In the genomic region with DNA sequence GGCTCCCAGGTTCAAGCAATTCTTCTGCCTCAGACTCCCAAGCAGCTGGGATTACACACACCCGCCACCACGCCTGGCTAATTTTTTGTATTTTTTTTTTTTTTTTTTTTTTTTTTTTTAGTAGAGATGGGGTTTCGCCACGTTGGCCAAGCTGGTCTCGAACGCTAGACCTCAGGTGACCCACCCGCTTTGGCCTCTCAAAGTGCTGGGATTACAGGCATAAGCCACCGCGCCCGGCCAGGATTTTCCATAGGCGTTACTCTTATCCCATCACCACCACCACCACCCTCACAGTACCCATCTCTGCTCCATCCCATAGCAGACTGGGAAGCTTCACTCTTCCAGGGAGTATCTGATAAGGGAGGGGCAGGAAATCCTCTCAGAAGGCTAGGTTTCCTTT, we compare ENCODE assay signal across 12 cellular contexts. TPM values are rescaled to one million over a fixed set of nuclear protein-coding genes. Genes with fewer than 3 reads are reported as not detected.
A peak's percentile ranks its signal among the peaks of the same experiment; 100 is the strongest.
DNase-seq lines count a peak whose midpoint lies in the region; ATAC-seq and TF ChIP-seq lines count a peak whose summit lies in the region.
"Not testable (repeated sequence)": the region's sequence is repeated elsewhere in the genome, so short reads cannot be mapped to it uniquely, and the experiment has no call there.
"Had no signal": no experiment of that assay in that cellular context is flagged by ENCODE, and none has a peak within 500 bp of the region (broad histone marks: within the 10 kb centered on the region; RNA-seq: fewer than 3 reads in every experiment).

No MANE protein-coding gene starts in this region.

- not testable (repeated sequence) for ATAC-seq in lower lobe of right lung

- H3K4me1 ChIP-seq in lower lobe of right lung: peaks cover 18% of the 10 kb centered on the region
- peaks cover 0 to 22% (median 21%) of the 10 kb centered on the region in 4 donors for H3K4me1 ChIP-seq in sigmoid colon
- peaks cover 24% of the 10 kb centered on the region for H3K4me1 ChIP-seq in suprapubic skin

- H3K9me3 Mint-ChIP-seq in chondrocyte (ENCODE audit: low read depth): not testable (repeated sequence)

- not testable (repeated sequence) for TF ChIP-seq EP300 in sigmoid colon (IDR thresholded peaks at IDR 0.05); suprapubic skin (IDR thresholded peaks at IDR 0.05)

- not testable (repeated sequence) for H3K27ac Mint-ChIP-seq in chondrocyte (ENCODE audit: unreplicated experiment)

- H3K4me1 Mint-ChIP-seq in chondrocyte (ENCODE audit: low read depth): peaks cover 18% of the 10 kb centered on the region

- not testable (repeated sequence) for H3K27ac ChIP-seq in lower lobe of right lung, sigmoid colon, suprapubic skin

- H3K4me3 Mint-ChIP-seq in chondrocyte (ENCODE audit: unreplicated experiment): not testable (repeated sequence)

- H3K9me3 ChIP-seq in lower lobe of right lung, sigmoid colon, suprapubic skin: not testable (repeated sequence)

- H3K4me3 ChIP-seq in lower lobe of right lung, sigmoid colon, suprapubic skin: not testable (repeated sequence)

- intact Hi-C loops in lower lobe of right lung (cut with DNase I); posterior vena cava (cut with DNase I); sigmoid colon (cut with DNase I): not testable (repeated sequence)

- H3K36me3 ChIP-seq in lower lobe of right lung, sigmoid colon, suprapubic skin: not testable (repeated sequence)

- DNase-seq in NCI-H82 (lab: John Stamatoyannopoulos, UW) (peak; percentile 14), chondrocyte (ENCODE audit: low spot score) (peak; percentile 69), lower lobe of right lung (peak; percentile 35), posterior vena cava (ENCODE audit: low spot score) (peak; percentile 70), sigmoid colon (peak; percentile 54), suprapubic skin (ENCODE audit: low spot score in 2 of 2) (peak; percentile 35 to 55)
- DNase-seq in activated T-cell treated with anti-CD3 and anti-CD28 coated beads, Interleukin-2, amount 50 U/mL, for 1 hour: peak; percentile 6

- H3K27me3 ChIP-seq in lower lobe of right lung (ENCODE audit: low read depth): peaks cover 22% of the 10 kb centered on the region
- H3K27me3 ChIP-seq in sigmoid colon: peaks cover 0 to 52% (median 39%) of the 10 kb centered on the region in 3 donors
- H3K27me3 ChIP-seq in suprapubic skin: peaks cover 29% of the 10 kb centered on the region

- H3K27me3 Mint-ChIP-seq in chondrocyte (ENCODE audit: low read depth): not testable (repeated sequence)

- TF ChIP-seq POLR2A in sigmoid colon (IDR thresholded peaks at IDR 0.05); suprapubic skin (IDR thresholded peaks at IDR 0.05): not testable (repeated sequence)

- not testable (repeated sequence) for TF ChIP-seq CTCF in chondrocyte (IDR thresholded peaks at IDR 0.05); lower lobe of right lung (IDR thresholded peaks at IDR 0.05); sigmoid colon (IDR thresholded peaks at IDR 0.05); suprapubic skin (IDR thresholded peaks at IDR 0.05)

- H3K36me3 Mint-ChIP-seq in chondrocyte (ENCODE audit: low read depth): not testable (repeated sequence)

- WGBS in sigmoid colon, 2 donors: 89% methylated on average over 11 of the region's 11 CpGs
- WGBS in suprapubic skin: 93% methylated on average over 11 of the region's 11 CpGs

RNA-seq across cellular contexts. Expression of gene TMEM130, which starts 3.8 kb away (rescaled TPM):
- 19.3 to 19.7 TPM (median 19.3 TPM) in 3 replicates for total RNA-seq in chondrocyte
- 2.9 TPM for total RNA-seq in lower lobe of right lung
- 1 to 10 TPM in 1 of 2 donors, under 1 TPM in 1; 0.62 to 1.6 TPM for total RNA-seq in posterior vena cava
- total RNA-seq in sigmoid colon: 1 to 10 TPM; 2.1 to 3.3 (median 3.1) TPM
- 1 to 10 TPM in 1 of 3 donors, not detected in 2; 2.2 TPM for polyA plus RNA-seq in sigmoid colon
- total RNA-seq in suprapubic skin: not detected
- total RNA-seq: A673; CD4-positive, alpha-beta memory T cell; CD4-positive, CD25-positive, alpha-beta regulatory T cell; CD8-positive, alpha-beta memory T cell had no signal
- polyA plus RNA-seq: CD14-positive monocyte; CD4-positive, alpha-beta memory T cell; CD4-positive, CD25-positive, alpha-beta regulatory T cell; CD8-positive, alpha-beta memory T cell had no signal

RNA-seq across cellular contexts. Expression of gene TRRAP, which starts 4.7 kb away (rescaled TPM):
- total RNA-seq in chondrocyte (30.4 to 46.3 TPM (median 32.0 TPM) in 3 replicates), lower lobe of right lung (38.5 TPM), posterior vena cava (10 to 100 TPM; 25.6 to 26.9 TPM), sigmoid colon (10 to 100 TPM; 18.9 to 35.5 (median 24.0) TPM), suprapubic skin (10 to 100 TPM; 46.2 to 97.1 (median 65.7) TPM)
- polyA plus RNA-seq in sigmoid colon: 10 to 100 TPM in 1 of 3 donors, 1 to 10 TPM in 2; 2.4 to 17.8 (median 3.9) TPM

Comparison
In these comparisons a context has a peak if more than half of its experiments do, and no peak if none do; other contexts are left out.
1. DNase-seq: peak in every context shown above with its lines; median percentile 70 in posterior vena cava; 69 in chondrocyte; 54 in sigmoid colon; 45 in suprapubic skin; 35 in lower lobe of right lung; 14 in NCI-H82; 6 in activated T-cell treated with anti-CD3 and anti-CD28 coated beads, Interleukin-2, amount 50 U/mL, for 1 hour.